In genomic region chr22:31943976-31944699, GRCh38 we compare ENCODE assay signal across 8 cellular contexts. TPM values are rescaled to one million over a fixed set of nuclear protein-coding genes. Genes with fewer than 3 reads are reported as not detected.
DNase-seq lines count a peak whose midpoint lies in the region; ATAC-seq and TF ChIP-seq lines count a peak whose summit lies in the region.

Gene YWHAH, plus strand, starts transcription at chr22:31944535. Its CDS starts 199 bp downstream, at chr22:31944734.

- peak within 1 kb of the TSS; percentile 81 for H3K4me3 ChIP-seq in kidney epithelial cell (ENCODE audit: low read depth, low read length)

- H3K27me3 ChIP-seq in kidney epithelial cell (ENCODE audit: control insufficient read depth, insufficient read depth, low read length): no peaks in the 10 kb centered on the region

- DNase-seq in AG08395 (ENCODE audit: low spot score): peak; percentile 99
- peak; percentile 91 for DNase-seq in NCI-H345 (lab: John Stamatoyannopoulos, UW)
- peak; percentile 94 for DNase-seq in activated CD4-positive, CD25-positive, alpha-beta regulatory T cell treated with anti-CD3 and anti-CD28 coated beads, Interleukin-2, amount 50 U/mL, for 72 hours
- peak; percentile 94 for DNase-seq in cerebellar cortex (ENCODE audit: low spot score)
- DNase-seq in kidney epithelial cell (ENCODE audit: low read depth): peak; percentile 43
- DNase-seq in stimulated activated CD4-positive, alpha-beta T cell treated with anti-CD3 and anti-CD28 coated beads, Interleukin-15, amount 100 ng/mL, for 24 hours: peak; percentile 96

- ATAC-seq in GM18907 (IDR thresholded peaks at IDR 0.05; ENCODE audit: unreplicated experiment) (peak; percentile 68), HG03139 (IDR thresholded peaks at IDR 0.05; ENCODE audit: unreplicated experiment) (peak; percentile 56)

- no peak for TF ChIP-seq CTCF in kidney epithelial cell (IDR thresholded peaks at IDR 0.05; ENCODE audit: insufficient read depth, low read length, poor library complexity, severe bottlenecking)

- no peaks in the 10 kb centered on the region for H3K36me3 ChIP-seq in kidney epithelial cell (ENCODE audit: control insufficient read depth, insufficient read depth, low read length)

RNA-seq across cellular contexts. Expression of gene YWHAH, which starts in this region (rescaled TPM):
- 163 and 183 TPM in 2 replicates for total RNA-seq in kidney epithelial cell

Comparison
In these comparisons a context has a peak if more than half of its experiments do, and no peak if none do; other contexts are left out.
1. Peak in every context shown above with its lines: DNase-seq, ATAC-seq and H3K4me3 ChIP-seq.
2. DNase-seq: peak in every context shown above with its lines; median percentile 99 in AG08395; 96 in stimulated activated CD4-positive, alpha-beta T cell treated with anti-CD3 and anti-CD28 coated beads, Interleukin-15, amount 100 ng/mL, for 24 hours; 94 in activated CD4-positive, CD25-positive, alpha-beta regulatory T cell treated with anti-CD3 and anti-CD28 coated beads, Interleukin-2, amount 50 U/mL, for 72 hours; 94 in cerebellar cortex; 91 in NCI-H345; 43 in kidney epithelial cell.